Comparison of ENCODE assay signal across 19 cellular contexts in genomic region chr1:203563291-203563690, GRCh38.
"Had no signal": no experiment of that assay in that cellular context is flagged by ENCODE, and none has a peak within 500 bp of the region (broad histone marks: within the 10 kb centered on the region; RNA-seq: fewer than 3 reads in every experiment).

No MANE protein-coding gene starts in this region.

- H3K4me1 ChIP-seq: body of pancreas, left lung, right lobe of liver had no signal

- H3K27ac Mint-ChIP-seq: activated B cell treated with CpG ODN at 0.5 μM for 24 hours; activated CD4-positive, alpha-beta T cell treated with anti-CD3 and anti-CD28 coated beads, Interleukin-2, amount 10 ng/mL, durations not matched to agents 7 days and 5 days; effector memory CD8-positive, alpha-beta T cell had no signal

- H3K27me3 Mint-ChIP-seq: activated B cell treated with CpG ODN at 0.5 μM for 24 hours; effector memory CD8-positive, alpha-beta T cell had no signal

- H3K4me3 Mint-ChIP-seq: activated B cell treated with CpG ODN at 0.5 μM for 24 hours; activated CD4-positive, alpha-beta T cell treated with anti-CD3 and anti-CD28 coated beads, Interleukin-2, amount 10 ng/mL, durations not matched to agents 7 days and 5 days; effector memory CD8-positive, alpha-beta T cell; nephron had no signal

- ATAC-seq: body of pancreas; effector memory CD8-positive, alpha-beta T cell; foreskin keratinocyte; left lung; psoas muscle; right lobe of liver; stimulated activated naive CD8-positive, alpha-beta T cell treated with anti-CD3 and anti-CD28 coated beads, Interleukin-15, Interleukin-2, amounts not matched to agents 100 U/mL and 50 U/mL, for 24 hours had no signal

- H3K9me3 ChIP-seq: adrenal gland, body of pancreas, left lung, psoas muscle, right lobe of liver had no signal

- DNase-seq: activated B cell treated with CpG ODN at 0.5 μM for 24 hours; activated CD4-positive, alpha-beta T cell treated with anti-CD3 and anti-CD28 coated beads, Interleukin-2, amount 10 ng/mL, durations not matched to agents 7 days and 5 days; activated naive CD4-positive, alpha-beta T cell treated with anti-CD3 and anti-CD28 coated beads, Interleukin-2, amount 50 U/mL, for 16 hours; adrenal gland; body of pancreas; central memory CD4-positive, alpha-beta T cell; effector memory CD8-positive, alpha-beta T cell; foreskin keratinocyte; head of caudate nucleus; islet precursor cell; left lung; occipital lobe; psoas muscle; right lobe of liver; stimulated activated CD4-positive, alpha-beta T cell treated with anti-CD3 and anti-CD28 coated beads, Interleukin-12 subunit alpha, Interleukin-12 subunit beta, amount 100 ng/mL, for 4 hours; stimulated activated naive CD8-positive, alpha-beta T cell treated with anti-CD3 and anti-CD28 coated beads, Interleukin-15, Interleukin-2, amounts not matched to agents 100 U/mL and 50 U/mL, for 24 hours; T-helper 1 cell had no signal

- H3K9me3 Mint-ChIP-seq: activated B cell treated with CpG ODN at 0.5 μM for 24 hours; activated CD4-positive, alpha-beta T cell treated with anti-CD3 and anti-CD28 coated beads, Interleukin-2, amount 10 ng/mL, durations not matched to agents 7 days and 5 days; effector memory CD8-positive, alpha-beta T cell; nephron had no signal

- H3K4me1 Mint-ChIP-seq: activated B cell treated with CpG ODN at 0.5 μM for 24 hours; activated CD4-positive, alpha-beta T cell treated with anti-CD3 and anti-CD28 coated beads, Interleukin-2, amount 10 ng/mL, durations not matched to agents 7 days and 5 days had no signal

- H3K4me3 ChIP-seq: adrenal gland, body of pancreas, left lung, psoas muscle, right lobe of liver had no signal

- H3K36me3 ChIP-seq: adrenal gland, left lung, right lobe of liver had no signal

- H3K27ac ChIP-seq: adrenal gland, body of pancreas, epithelial cell of prostate, foreskin keratinocyte, left lung, psoas muscle, right lobe of liver had no signal
